In genomic region chr10:62048919-62049636, GRCh38 we compare ENCODE assay signal across 8 cellular contexts.
DNase-seq lines count a peak whose midpoint lies in the region; ATAC-seq, FAIRE-seq and TF ChIP-seq lines count a peak whose summit lies in the region.

No MANE protein-coding gene starts in this region.

- no peaks in the 10 kb centered on the region for H3K36me3 ChIP-seq in ES-I3 (ENCODE audit: insufficient read depth, low read length)
- no peaks in the 10 kb centered on the region for H3K36me3 ChIP-seq in H1 (ENCODE audit: control insufficient read depth in 2 of 4, insufficient read depth in 4 of 4, low read length in 3 of 4)
- no peaks in the 10 kb centered on the region for H3K36me3 ChIP-seq in mesendoderm (ENCODE audit: control insufficient read depth, insufficient read depth, low read length)

- TF ChIP-seq POLR2A in H1 (IDR thresholded peaks at IDR 0.05; ENCODE audit: control extremely low read depth in 1 of 2, low read depth in 2 of 2, low read length in 2 of 2): 0 out of 3 replicates have a peak, but pooled peaks of 1 of the 2 experiments have one; percentile 44

- H3K56ac ChIP-seq in H1 (replicated peaks; ENCODE audit: insufficient read length, low read depth, low read length): no peak overlapping the region
- H3K56ac ChIP-seq in mesendoderm (ENCODE audit: low read length): peak overlapping the region; percentile 81

- peak in 1 of 2 experiments; percentile 6; a peak in 1 of 4 replicates for TF ChIP-seq RAD21 in H1 (IDR thresholded peaks at IDR 0.05 in 1 of 2, conservative IDR thresholded peaks at IDR 0.05 in 1 of 2; ENCODE audit: low read depth in 2 of 2, low read length in 2 of 2)

- no peaks in the 10 kb centered on the region for H3K23me2 ChIP-seq in H1 (ENCODE audit: low read depth, low read length)

- no peak overlapping the region for H3K14ac ChIP-seq in H1 (ENCODE audit: insufficient read length)

- no peaks in the 10 kb centered on the region for H3K79me1 ChIP-seq in H1 (ENCODE audit: low read depth, low read length)
- no peaks in the 10 kb centered on the region for H3K79me1 ChIP-seq in mesendoderm (ENCODE audit: low read length)

- H3K27ac ChIP-seq in H1 (ENCODE audit: low read depth, low read length) (no peak overlapping the region), mesendoderm (ENCODE audit: low read depth, low read length) (peak overlapping the region; percentile 15)

- H3K9ac ChIP-seq in ES-I3 (ENCODE audit: low read depth, low read length): peak overlapping the region; percentile 14; the same call in 1 of the 2 replicates
- peak overlapping the region in 1 of 4 experiments; percentile 44; a peak in 2 of 7 replicates for H3K9ac ChIP-seq in H1 (replicated peaks in 1 of 4; ENCODE audit: extremely low read depth in 1 of 4, low read depth in 3 of 4, low read length in 3 of 4)
- H3K9ac ChIP-seq in mesendoderm (ENCODE audit: low read length): peak overlapping the region; percentile 40

- H4K5ac ChIP-seq in H1 (ENCODE audit: insufficient read length, low read depth, low read length): no peak overlapping the region
- H4K5ac ChIP-seq in mesendoderm (ENCODE audit: low read length): no peak overlapping the region

- TF ChIP-seq EP300 in H1 (IDR thresholded peaks at IDR 0.05; ENCODE audit: borderline replicate concordance in 1 of 2, low read depth in 2 of 2, low read length in 2 of 2): no peak

- no peaks in the 10 kb centered on the region for H4K20me1 ChIP-seq in H1 (replicated peaks in 1 of 2; ENCODE audit: control insufficient read depth in 1 of 2, insufficient read depth in 2 of 2, low read length in 2 of 2)

- H2BK12ac ChIP-seq in H1 (ENCODE audit: low read depth, low read length): peak overlapping the region; percentile 78; the same call in 1 of the 2 replicates

- CTCF ChIA-PET in H1 (lab: Charles Lee; ENCODE audit: partially characterized antibody): interaction anchor here (0.6 to 5.1 kb wide), 5 partner anchors 9 to 395 kb away, joined by 3 to 55 read pairs (median 5); no protein-coding TSS in a partner anchor

- no peaks in the 10 kb centered on the region for H3K9me3 ChIP-seq in ES-I3 (ENCODE audit: control insufficient read depth, insufficient read depth, low read length)
- no peaks in the 10 kb centered on the region for H3K9me3 ChIP-seq in H1 (ENCODE audit: insufficient read depth in 2 of 2, low read depth in 1 of 2, low read length in 1 of 2)

- H3K4me2 ChIP-seq in H1 (ENCODE audit: insufficient read depth in 1 of 2, low read depth in 2 of 2, low read length in 2 of 2) (peak overlapping the region; percentile 61 to 85), mesendoderm (ENCODE audit: low read length) (peak overlapping the region; percentile 53)

- H3K18ac ChIP-seq in H1 (ENCODE audit: extremely low read depth, low read length): peak overlapping the region; percentile 88; the same call in 1 of the 2 replicates
- H3K18ac ChIP-seq in mesendoderm (ENCODE audit: low read length): no peak overlapping the region

- peak overlapping the region; percentile 96 for H2AFZ ChIP-seq in H1 (ENCODE audit: low read length)

- H3K23ac ChIP-seq in H1 (ENCODE audit: insufficient read length) (no peak overlapping the region), mesendoderm (ENCODE audit: low read length) (peak overlapping the region; percentile 20)

- peak overlapping the region; percentile 6; the same call in 1 of the 2 replicates for H2BK20ac ChIP-seq in H1 (ENCODE audit: low read length)

- H2AK5ac ChIP-seq in H1 (ENCODE audit: low read depth, low read length) (no peak overlapping the region), mesendoderm (ENCODE audit: low read length) (no peak overlapping the region)

- no peak for ATAC-seq in HG02840 (IDR thresholded peaks at IDR 0.05; ENCODE audit: low FRiP score, unreplicated experiment)

- H2BK120ac ChIP-seq in H1 (replicated peaks; ENCODE audit: low read depth, low read length) (no peak overlapping the region), mesendoderm (ENCODE audit: low read depth, low read length) (no peak overlapping the region)

- peak overlapping the region in 2 of 4 experiments; percentile 26 to 40; a peak in 4 of 8 replicates for H3K4me3 ChIP-seq in H1 (ENCODE audit: extremely low read depth in 1 of 4, insufficient read depth in 2 of 4, low read depth in 3 of 4, low read length in 4 of 4)
- no peak overlapping the region for H3K4me3 ChIP-seq in mesendoderm (ENCODE audit: low read length)

- FAIRE-seq in H1 (lab: Jason Lieb, UNC): no peak

- no peak overlapping the region for H4K91ac ChIP-seq in H1 (replicated peaks; ENCODE audit: insufficient read length, low read length)

- DNase-seq in NCI-H2227 treated with DMSO at 0.1 percent for 48 hours (lab: John Stamatoyannopoulos, UW) (peak; percentile 46), H1 (ENCODE audit: low read depth in 1 of 2, low spot score in 2 of 2) (peak; percentile 59 to 68), mesendoderm (peak; percentile 98), NCI-H2029 treated with DMSO at 0.1 percent for 48 hours (lab: John Stamatoyannopoulos, UW) (no peak)
- DNase-seq in activated CD8-positive, alpha-beta memory T cell treated with anti-CD3 and anti-CD28 coated beads, Interleukin-2, amount 50 U/mL, for 24 hours (ENCODE audit: extremely low read depth): peak; percentile 51
- DNase-seq in stimulated activated CD4-positive, alpha-beta T cell treated with anti-CD3 and anti-CD28 coated beads, TNF-alpha, amount 100 ng/mL, for 48 hours (ENCODE audit: low read depth in 3 of 3): peak; percentile 73 to 83 (median 81)

- no peak for TF ChIP-seq CTCF in H1 (IDR thresholded peaks at IDR 0.05; ENCODE audit: control extremely low read depth in 1 of 3, insufficient read depth in 1 of 3, low read depth in 1 of 3, low read length in 3 of 3)

- POLR2A ChIA-PET in H1 (lab: Charles Lee; ENCODE audit: partially characterized antibody): interaction anchor here (1.3 to 1.4 kb wide), 2 partner anchors 10 to 13 kb away, joined by 3 to 4 read pairs; no protein-coding TSS in a partner anchor

- 23% methylated on average over 20 of the region's 21 CpGs; no CpG with 5 or more reads in 1 of the 2 experiments for WGBS in H1 (ENCODE audit: extremely low coverage in 1 of 2, insufficient coverage in 1 of 2, insufficient read length in 1 of 2, insufficient replicate concordance in 2 of 2, low coverage in 1 of 2, low lambda C conversion rate in 2 of 2, missing lambda C conversion rate in 1 of 2), 2 experiments
- no CpG with 5 or more reads among the region's 21 CpGs for WGBS in mesendoderm (ENCODE audit: extremely low coverage, insufficient coverage, low lambda C conversion rate)

- H2BK15ac ChIP-seq in H1 (ENCODE audit: low read length): no peak overlapping the region; the same call in 1 of the 2 replicates
- no peak overlapping the region for H2BK15ac ChIP-seq in mesendoderm (replicated peaks; ENCODE audit: low read depth)

- H3K79me2 ChIP-seq in H1 (ENCODE audit: control insufficient read depth in 1 of 2, insufficient read depth in 2 of 2, low read length in 2 of 2) (no peaks in the 10 kb centered on the region), mesendoderm (ENCODE audit: control insufficient read depth, insufficient read depth, low read length) (no peaks in the 10 kb centered on the region)

- H3K4me1 ChIP-seq in ES-I3 (ENCODE audit: insufficient read depth, low read length) (peaks cover 43% of the 10 kb centered on the region), H1 (replicated peaks in 1 of 4; ENCODE audit: control insufficient read depth in 3 of 4, insufficient read depth in 4 of 4, low read length in 3 of 4) (peaks cover 3 to 7% (median 6%) of the 10 kb centered on the region in 4 experiments; a peak in 6 of 7 replicates), mesendoderm (ENCODE audit: control insufficient read depth, low read depth, low read length) (peaks cover 14% of the 10 kb centered on the region)

- H2BK5ac ChIP-seq in H1 (ENCODE audit: low read depth, low read length): peak overlapping the region; percentile 45; the same call in 1 of the 2 replicates
- H2BK5ac ChIP-seq in mesendoderm (ENCODE audit: low read length): peak overlapping the region; percentile 54

- H3K27me3 ChIP-seq in H1 (replicated peaks in 1 of 4; ENCODE audit: control insufficient read depth in 3 of 4, extremely low read depth in 1 of 4, insufficient read depth in 3 of 4, low read length in 3 of 4): peaks cover 0 to 2% (median 0%) of the 10 kb centered on the region in 4 experiments; a peak in 2 of 7 replicates
- no peaks in the 10 kb centered on the region for H3K27me3 ChIP-seq in mesendoderm (ENCODE audit: insufficient read depth, low read length, poor library complexity)

- H3K4ac ChIP-seq in H1 (replicated peaks; ENCODE audit: insufficient read length, low read depth, low read length) (no peak overlapping the region), mesendoderm (ENCODE audit: low read depth, low read length) (no peak overlapping the region)

- H4K8ac ChIP-seq in H1 (ENCODE audit: extremely low read depth, insufficient read depth, low read length) (peak overlapping the region; percentile 75), mesendoderm (ENCODE audit: low read depth, low read length) (no peak overlapping the region)

TF ChIP-seq in H1, 55 proteins besides CTCF, POLR2A, EP300 and RAD21 (continues in another document):
- no peak for TF ChIP-seq EZH2 (IDR thresholded peaks at IDR 0.05; ENCODE audit: low read depth, low read length, severe bottlenecking)
- TF ChIP-seq GTF2F1 (IDR thresholded peaks at IDR 0.05; ENCODE audit: borderline replicate concordance, low read depth, low read length): no peak
- TF ChIP-seq SUZ12 (IDR thresholded peaks at IDR 0.05; ENCODE audit: low read length): no peak
- no peak for TF ChIP-seq CHD2 (IDR thresholded peaks at IDR 0.05; ENCODE audit: low read length)
- TF ChIP-seq SP2 (IDR thresholded peaks at IDR 0.05; ENCODE audit: low read length): no peak
- no peak for TF ChIP-seq GABPA (IDR thresholded peaks at IDR 0.05; ENCODE audit: borderline replicate concordance, insufficient read depth, low read length)
- no peak for TF ChIP-seq TEAD4 (IDR thresholded peaks at IDR 0.05; ENCODE audit: low read depth, low read length)
- TF ChIP-seq KDM5A (IDR thresholded peaks at IDR 0.05; ENCODE audit: low read length): no peak
- TF ChIP-seq PHF8 (conservative IDR thresholded peaks at IDR 0.05; ENCODE audit: low read depth, low read length): no peak
- TF ChIP-seq BCL11A (IDR thresholded peaks at IDR 0.05; ENCODE audit: low read depth in 2 of 2, low read length in 2 of 2): no peak
- TF ChIP-seq SP1 (IDR thresholded peaks at IDR 0.05; ENCODE audit: low read depth, low read length): peak; percentile 56; the same call in 1 of the 2 replicates
- TF ChIP-seq E2F6 (IDR thresholded peaks at IDR 0.05): peak; percentile 92
